In the genomic region with DNA sequence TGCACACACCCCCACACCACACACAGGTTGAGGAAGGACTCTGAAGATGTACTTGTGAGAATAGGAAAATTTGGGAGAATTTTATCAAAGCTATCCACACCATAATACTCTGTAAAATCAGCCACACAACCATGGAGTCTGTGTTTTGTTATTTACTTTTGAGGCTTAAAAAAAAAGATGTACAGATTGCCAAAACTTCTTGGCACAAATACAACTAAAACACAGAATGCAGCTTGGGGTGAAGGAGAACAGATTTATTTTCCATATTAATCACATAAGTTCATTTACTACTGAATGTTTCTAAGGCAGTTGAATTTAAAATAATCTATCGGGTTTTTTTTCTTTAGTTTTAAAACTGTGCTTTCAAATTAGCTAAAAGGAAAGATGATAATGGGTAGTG, we compare ENCODE assay signal across 25 cellular contexts. TPM values are rescaled to one million over a fixed set of nuclear protein-coding genes. Genes with fewer than 3 reads are reported as not detected.
DNase-seq lines count a peak whose midpoint lies in the region; ATAC-seq and TF ChIP-seq lines count a peak whose summit lies in the region.
"Had no signal": no experiment of that assay in that cellular context is flagged by ENCODE, and none has a peak within 500 bp of the region (broad histone marks: within the 10 kb centered on the region; RNA-seq: fewer than 3 reads in every experiment).

No MANE protein-coding gene starts in this region.

- no peaks in the 10 kb centered on the region for H3K36me3 ChIP-seq in KMS-11 (ENCODE audit: insufficient read depth)
- H3K36me3 ChIP-seq in SK-N-SH (replicated peaks in 1 of 2; ENCODE audit: control insufficient read depth in 1 of 2, insufficient read depth in 2 of 2, low read length in 1 of 2), result no peaks in the 10 kb centered on the region
- no peaks in the 10 kb centered on the region for H3K36me3 ChIP-seq in osteoblast (ENCODE audit: insufficient read depth, low read length)
- H3K36me3 ChIP-seq: uterus had no signal

- in situ Hi-C loops in GM13977 (cut with MboI; ENCODE audit: low pct_unique_long_range_greater_than_20kb, low sequenced_read_pairs, unreplicated experiment), result no loop called here

- H3K36me3 Mint-ChIP-seq in activated naive CD8-positive, alpha-beta T cell treated with anti-CD3 and anti-CD28 coated beads, Interleukin-2, amount 50 U/mL, for 24 hours (ENCODE audit: low read depth), result no peaks in the 10 kb centered on the region
- no peaks in the 10 kb centered on the region for H3K36me3 Mint-ChIP-seq in HFFc6 (ENCODE audit: low read depth)
- H3K36me3 Mint-ChIP-seq: activated naive CD4-positive, alpha-beta T cell treated with anti-CD3 and anti-CD28 coated beads, Interleukin-2, amount 50 U/mL, for 24 hours had no signal

- no peak for TF ChIP-seq EP300 in SK-N-SH (IDR thresholded peaks at IDR 0.05; ENCODE audit: borderline replicate concordance in 1 of 2, low read depth in 1 of 2, low read length in 1 of 2)

- H2AFZ ChIP-seq in KMS-11 (ENCODE audit: low read depth), result no peak overlapping the region
- H2AFZ ChIP-seq in SK-N-SH (ENCODE audit: low read depth), result peak overlapping the region; percentile 70
- peak overlapping the region; percentile 8 for H2AFZ ChIP-seq in osteoblast (ENCODE audit: low read length)

- no peaks in the 10 kb centered on the region for H3K9me3 Mint-ChIP-seq in activated naive CD8-positive, alpha-beta T cell treated with anti-CD3 and anti-CD28 coated beads, Interleukin-2, amount 50 U/mL, for 24 hours
- H3K9me3 Mint-ChIP-seq in HFFc6, result no peaks in the 10 kb centered on the region
- H3K9me3 Mint-ChIP-seq: activated CD8-positive, alpha-beta T cell treated with anti-CD3 and anti-CD28 coated beads for 36 hours; activated naive CD4-positive, alpha-beta T cell treated with anti-CD3 and anti-CD28 coated beads, Interleukin-2, amount 50 U/mL, for 24 hours; activated T-helper 17 cell treated with anti-CD3 and anti-CD28 coated beads, Interleukin-2, amount 50 U/mL, for 72 hours; stimulated activated naive CD8-positive, alpha-beta T cell treated with anti-CD3 and anti-CD28 coated beads, Interleukin-15, Interleukin-2, amounts not matched to agents 100 ng/mL and 50 ng/mL, for 24 hours had no signal

- H3K9me3 ChIP-seq in SK-N-SH, result no peaks in the 10 kb centered on the region
- no peaks in the 10 kb centered on the region for H3K9me3 ChIP-seq in osteoblast (ENCODE audit: low read depth, low read length)
- H3K9me3 ChIP-seq: uterus had no signal

- H4K20me1 ChIP-seq in KMS-11 (ENCODE audit: insufficient read depth), result no peaks in the 10 kb centered on the region
- no peaks in the 10 kb centered on the region for H4K20me1 ChIP-seq in SK-N-SH (ENCODE audit: insufficient read depth)
- no peaks in the 10 kb centered on the region for H4K20me1 ChIP-seq in osteoblast (ENCODE audit: insufficient read depth, low read length)

- H3K9me2 ChIP-seq in SK-N-SH, result no peaks in the 10 kb centered on the region

- H3K4me1 ChIP-seq in KMS-11 (ENCODE audit: low read depth, poor library complexity, severe bottlenecking) (peaks cover 15% of the 10 kb centered on the region), SK-N-SH (ENCODE audit: control insufficient read depth in 1 of 2, insufficient read depth in 2 of 2, low read depth in 1 of 2, low read length in 1 of 2) (no peaks in the 10 kb centered on the region; a peak in 1 of 4 replicates), osteoblast (ENCODE audit: insufficient read depth, low read length) (peaks cover 3% of the 10 kb centered on the region)
- H3K4me1 ChIP-seq: uterus had no signal

- TF ChIP-seq CTCF in KMS-11 (conservative IDR thresholded peaks at IDR 0.05; ENCODE audit: low read depth, low read length) (no peak), SK-N-SH (IDR thresholded peaks at IDR 0.05) (no peak), osteoblast (IDR thresholded peaks at IDR 0.05; ENCODE audit: extremely low read depth, low read depth, low read length) (no peak), GM13977 (IDR thresholded peaks at IDR 0.05; ENCODE audit: extremely low read depth, insufficient read depth, missing control alignments) (no peak), HFFc6 (IDR thresholded peaks at IDR 0.05) (no peak)

- H3K9ac ChIP-seq in KMS-11, result no peak overlapping the region
- H3K9ac ChIP-seq in SK-N-SH, result no peak overlapping the region

- no peak for ATAC-seq in activated naive CD8-positive, alpha-beta T cell treated with anti-CD3 and anti-CD28 coated beads, Interleukin-2, amount 50 U/mL, for 24 hours
- ATAC-seq in HG02970 (IDR thresholded peaks at IDR 0.05; ENCODE audit: low FRiP score, unreplicated experiment), result no peak
- ATAC-seq: activated CD8-positive, alpha-beta T cell treated with anti-CD3 and anti-CD28 coated beads for 36 hours; activated T-helper 17 cell treated with anti-CD3 and anti-CD28 coated beads, Interleukin-2, amount 50 U/mL, for 72 hours; left cardiac atrium; T-helper 17 cell had no signal

- 59% methylated on average over 1 of the region's 1 CpG for WGBS in SK-N-SH (ENCODE audit: low lambda C conversion rate)

- peaks cover 5% of the 10 kb centered on the region for H3K4me1 Mint-ChIP-seq in activated naive CD8-positive, alpha-beta T cell treated with anti-CD3 and anti-CD28 coated beads, Interleukin-2, amount 50 U/mL, for 24 hours
- peaks cover 30% of the 10 kb centered on the region for H3K4me1 Mint-ChIP-seq in HFFc6 (ENCODE audit: low read depth)
- H3K4me1 Mint-ChIP-seq: activated T-helper 17 cell treated with anti-CD3 and anti-CD28 coated beads, Interleukin-2, amount 50 U/mL, for 72 hours had no signal

- POLR2A ChIA-PET in SK-N-SH (lab: Yijun Ruan, JAX), result no interaction called here

- no peak overlapping the region for H3K4me3 ChIP-seq in KMS-11 (IDR thresholded peaks at IDR 0.05; ENCODE audit: insufficient read depth, low read depth, low read length)
- H3K4me3 ChIP-seq in SK-N-SH (ENCODE audit: low read depth in 2 of 2, low read length in 1 of 2), result no peak overlapping the region
- H3K4me3 ChIP-seq in osteoblast (ENCODE audit: insufficient read depth, low read length), result no peak overlapping the region
- H3K4me3 ChIP-seq: uterus had no signal

- H3K27me3 ChIP-seq in KMS-11 (ENCODE audit: insufficient read depth, low read depth) (no peaks in the 10 kb centered on the region), SK-N-SH (ENCODE audit: insufficient read depth) (no peaks in the 10 kb centered on the region), osteoblast (ENCODE audit: insufficient read depth, low read length) (no peaks in the 10 kb centered on the region)
- H3K27me3 ChIP-seq: uterus had no signal

- DNase-seq in SK-N-SH (no peak), fibroblast of gingiva (ENCODE audit: low read depth) (peak; percentile 30), osteoblast (ENCODE audit: insufficient read length, low spot score, missing footprints) (no peak), GM13977 (ENCODE audit: low spot score) (no peak), HFFc6 (no peak)
- DNase-seq in activated naive CD8-positive, alpha-beta T cell treated with anti-CD3 and anti-CD28 coated beads, Interleukin-2, amount 50 U/mL, for 24 hours, result no peak
- DNase-seq: activated CD4-positive, CD25-positive, alpha-beta regulatory T cell treated with anti-CD3 and anti-CD28 coated beads, Interleukin-2, amount 50 U/mL, for 72 hours; activated CD8-positive, alpha-beta T cell treated with anti-CD3 and anti-CD28 coated beads for 36 hours; anterior cingulate cortex; cerebellar nuclear complex; Kasumi-1; left cardiac atrium; NCI-H1105 treated with DMSO at 0.1 percent for 48 hours; NCI-H2081; NCI-H2227 treated with DMSO at 0.1 percent for 48 hours; NCI-H748 treated with DMSO at 0.1 percent for 48 hours; T-helper 17 cell; uterus had no signal

- H3K79me2 ChIP-seq in KMS-11 (ENCODE audit: insufficient read depth, low read depth) (no peaks in the 10 kb centered on the region), SK-N-SH (ENCODE audit: insufficient read depth) (no peaks in the 10 kb centered on the region), osteoblast (ENCODE audit: insufficient read depth, low read length) (no peaks in the 10 kb centered on the region)

- TF ChIP-seq RAD21 in SK-N-SH (IDR thresholded peaks at IDR 0.05; ENCODE audit: low read length), result no peak

- H3K27ac ChIP-seq in KMS-11, result no peak overlapping the region
- H3K27ac ChIP-seq in SK-N-SH (ENCODE audit: low read depth in 2 of 2, low read length in 1 of 2), result no peak overlapping the region
- no peak overlapping the region for H3K27ac ChIP-seq in osteoblast (ENCODE audit: low read depth, low read length)
- H3K27ac ChIP-seq: uterus had no signal

- H3F3A ChIP-seq in SK-N-SH (replicated peaks; ENCODE audit: insufficient read depth), result no peaks in the 10 kb centered on the region

- H3K4me2 ChIP-seq in KMS-11, result 0 out of 2 replicates have a peak overlapping the region, but pooled peaks have one; percentile 9
- no peak overlapping the region for H3K4me2 ChIP-seq in SK-N-SH
- H3K4me2 ChIP-seq in osteoblast (ENCODE audit: insufficient read depth, low read length), result no peak overlapping the region

- H3K27me3 Mint-ChIP-seq in activated naive CD8-positive, alpha-beta T cell treated with anti-CD3 and anti-CD28 coated beads, Interleukin-2, amount 50 U/mL, for 24 hours, result no peaks in the 10 kb centered on the region
- no peaks in the 10 kb centered on the region for H3K27me3 Mint-ChIP-seq in HFFc6 (ENCODE audit: insufficient read depth)
- H3K27me3 Mint-ChIP-seq: activated naive CD4-positive, alpha-beta T cell treated with anti-CD3 and anti-CD28 coated beads, Interleukin-2, amount 50 U/mL, for 24 hours; activated T-helper 17 cell treated with anti-CD3 and anti-CD28 coated beads, Interleukin-2, amount 50 U/mL, for 72 hours; progenitor cell of endocrine pancreas; stimulated activated naive CD8-positive, alpha-beta T cell treated with anti-CD3 and anti-CD28 coated beads, Interleukin-15, Interleukin-2, amounts not matched to agents 100 ng/mL and 50 ng/mL, for 24 hours; T-helper 17 cell had no signal

- CTCF ChIA-PET in SK-N-SH (lab: Yijun Ruan, JAX), result interaction anchor here (0.6 to 3.0 kb wide), 4 partner anchors 8 to 177 kb away, joined by 3 to 12 read pairs (median 6); no protein-coding TSS in a partner anchor

- H3K4me3 Mint-ChIP-seq in activated naive CD8-positive, alpha-beta T cell treated with anti-CD3 and anti-CD28 coated beads, Interleukin-2, amount 50 U/mL, for 24 hours, result no peak overlapping the region
- H3K4me3 Mint-ChIP-seq in HFFc6, result no peak overlapping the region
- H3K4me3 Mint-ChIP-seq: activated CD8-positive, alpha-beta T cell treated with anti-CD3 and anti-CD28 coated beads for 36 hours; activated naive CD4-positive, alpha-beta T cell treated with anti-CD3 and anti-CD28 coated beads, Interleukin-2, amount 50 U/mL, for 24 hours; activated T-helper 17 cell treated with anti-CD3 and anti-CD28 coated beads, Interleukin-2, amount 50 U/mL, for 72 hours; stimulated activated naive CD8-positive, alpha-beta T cell treated with anti-CD3 and anti-CD28 coated beads, Interleukin-15, Interleukin-2, amounts not matched to agents 100 ng/mL and 50 ng/mL, for 24 hours; T-helper 17 cell had no signal

- H3K27ac Mint-ChIP-seq in activated naive CD8-positive, alpha-beta T cell treated with anti-CD3 and anti-CD28 coated beads, Interleukin-2, amount 50 U/mL, for 24 hours, result no peak overlapping the region
- no peak overlapping the region for H3K27ac Mint-ChIP-seq in HFFc6
- H3K27ac Mint-ChIP-seq: activated CD8-positive, alpha-beta T cell treated with anti-CD3 and anti-CD28 coated beads for 36 hours; activated naive CD4-positive, alpha-beta T cell treated with anti-CD3 and anti-CD28 coated beads, Interleukin-2, amount 50 U/mL, for 24 hours; activated T-helper 17 cell treated with anti-CD3 and anti-CD28 coated beads, Interleukin-2, amount 50 U/mL, for 72 hours; progenitor cell of endocrine pancreas; stimulated activated naive CD8-positive, alpha-beta T cell treated with anti-CD3 and anti-CD28 coated beads, Interleukin-15, Interleukin-2, amounts not matched to agents 100 ng/mL and 50 ng/mL, for 24 hours; T-helper 17 cell had no signal

RNA-seq across cellular contexts. Expression of a gene that starts 32.8 kb away (rescaled TPM):
- 3.2 and 3.7 TPM in 2 replicates for polyA plus RNA-seq in SK-N-SH (2012; rRNA removed)
- polyA plus RNA-seq in SK-N-SH (2012; cell fraction: cytosol; rRNA removed), result 4.2 TPM in 2 replicates
- polyA plus RNA-seq in SK-N-SH (2012; cell fraction: nucleus; rRNA removed), result 3.7 and 4.7 TPM in 2 replicates
- 4.0 and 8.5 TPM in 2 replicates for total RNA-seq in osteoblast
- 10 to 100 TPM; 16.3 to 35.5 (median 20.2) TPM for total RNA-seq in HFFc6 (2021; fragmentation: NEBNext Ultra II Directional; extraction: Animal tissue kit (Norgen Biotek cat#: 25700))
- polyA plus RNA-seq: endothelial cell of umbilical vein had no signal
